8 cellular contexts compared by ENCODE assay signal in genomic region chr1:100894622-100895539, GRCh38. TPM values are rescaled to one million over a fixed set of nuclear protein-coding genes. Genes with fewer than 3 reads are reported as not detected.
A peak's percentile ranks its signal among the peaks of the same experiment; 100 is the strongest.
DNase-seq lines count a peak whose midpoint lies in the region; ATAC-seq and TF ChIP-seq lines count a peak whose summit lies in the region.

Gene EXTL2, minus strand, starts transcription at chr1:100894842. Its CDS starts 6,085 bp downstream, at chr1:100888757.

- H3K27ac Mint-ChIP-seq in activated CD4-positive, alpha-beta T cell treated with anti-CD3 and anti-CD28 coated beads, Interleukin-2, amount 10 ng/mL, durations not matched to agents 24 days and 14 days = peak within 1 kb of the TSS; percentile 100

- H3K4me3 Mint-ChIP-seq in activated CD4-positive, alpha-beta T cell treated with anti-CD3 and anti-CD28 coated beads, Interleukin-2, amount 10 ng/mL, durations not matched to agents 24 days and 14 days = peak within 1 kb of the TSS; percentile 100

- no peak for TF ChIP-seq CTCF in coronary artery (IDR thresholded peaks at IDR 0.05)

- ATAC-seq in GM19043 (IDR thresholded peaks at IDR 0.05; ENCODE audit: low read depth, unreplicated experiment) = peak; percentile 38
- ATAC-seq in HG03432 (IDR thresholded peaks at IDR 0.05; ENCODE audit: unreplicated experiment) = peak; percentile 46
- ATAC-seq in left colon = peak; percentile 73

- DNase-seq in Ammon's horn (ENCODE audit: low spot score) = peak; percentile 93
- DNase-seq in NCI-H460 (ENCODE audit: extremely low read depth, low read depth) = peak; percentile 57
- peak; percentile 86 for DNase-seq in activated CD4-positive, alpha-beta T cell treated with anti-CD3 and anti-CD28 coated beads, Interleukin-2, amount 10 ng/mL, durations not matched to agents 24 days and 14 days
- peak; percentile 92 for DNase-seq in coronary artery (ENCODE audit: low spot score)
- peak; percentile 90 to 91 for DNase-seq in left colon
- peak; percentile 67 for DNase-seq in stimulated activated CD4-positive, alpha-beta T cell treated with anti-CD3 and anti-CD28 coated beads, Interleukin-1b, Interleukin-23, amount 100 ng/mL, for 48 hours

- peaks cover 34% of the 10 kb centered on the region for H3K4me1 Mint-ChIP-seq in activated CD4-positive, alpha-beta T cell treated with anti-CD3 and anti-CD28 coated beads, Interleukin-2, amount 10 ng/mL, durations not matched to agents 24 days and 14 days

- peaks cover 29% of the 10 kb centered on the region for H3K36me3 Mint-ChIP-seq in activated CD4-positive, alpha-beta T cell treated with anti-CD3 and anti-CD28 coated beads, Interleukin-2, amount 10 ng/mL, durations not matched to agents 24 days and 14 days (ENCODE audit: low read depth)

- no peaks in the 10 kb centered on the region for H3K27me3 Mint-ChIP-seq in activated CD4-positive, alpha-beta T cell treated with anti-CD3 and anti-CD28 coated beads, Interleukin-2, amount 10 ng/mL, durations not matched to agents 24 days and 14 days

- H3K9me3 Mint-ChIP-seq in activated CD4-positive, alpha-beta T cell treated with anti-CD3 and anti-CD28 coated beads, Interleukin-2, amount 10 ng/mL, durations not matched to agents 24 days and 14 days = peaks cover 15% of the 10 kb centered on the region

- H3K4me3 ChIP-seq in coronary artery = peak within 1 kb of the TSS; percentile 93

- peak within 1 kb of the TSS; percentile 80 to 96 for H3K27ac ChIP-seq in coronary artery

- intact Hi-C loops in activated CD4-positive, alpha-beta T cell treated with anti-CD3 and anti-CD28 coated beads, Interleukin-2, amount 10 ng/mL, durations not matched to agents 24 days and 14 days (cut with micrococcal nuclease) = loop anchor here (2.0 to 10.0 kb wide), 4 partner anchors 542 to 860 kb away; partner anchors contain the start of genes CDC14A and RTCA
- intact Hi-C loops in left colon (cut with DNase I, micrococcal nuclease) = no loop called here

RNA-seq across cellular contexts. Expression of gene EXTL2, which starts in this region (rescaled TPM):
- 18.1 and 19.0 TPM in 2 replicates for total RNA-seq in NCI-H460 (2014; rRNA removed; shearing (Covaris generic))
- polyA plus RNA-seq in NCI-H460 (2014; cell fraction: nucleus; rRNA removed) = 26.7 and 38.7 TPM in 2 replicates
- 2.7 and 2.9 TPM in 2 replicates for total RNA-seq in activated CD4-positive, alpha-beta T cell treated with anti-CD3 and anti-CD28 coated beads, Interleukin-2, amount 10 ng/mL, durations not matched to agents 24 days and 14 days
- total RNA-seq in left colon = 1 to 10 TPM; 3.6 to 5.5 TPM

Comparison
In these comparisons a context has a peak if more than half of its experiments do, and no peak if none do; other contexts are left out.
1. Peak in every context shown above with its lines: DNase-seq, ATAC-seq, H3K4me3 ChIP-seq and H3K27ac ChIP-seq.